39 cellular contexts compared by ENCODE assay signal in genomic region chr19:35590875-35591274, GRCh38. TPM values are rescaled to one million over a fixed set of nuclear protein-coding genes. Genes with fewer than 3 reads are reported as not detected.
"Had no signal": no experiment of that assay in that cellular context is flagged by ENCODE, and none has a peak within 500 bp of the region (broad histone marks: within the 10 kb centered on the region; RNA-seq: fewer than 3 reads in every experiment).

No MANE protein-coding gene starts in this region.

- H3K4me1 ChIP-seq: adrenal gland, ascending aorta, breast epithelium had no signal

- ATAC-seq: activated naive CD4-positive, alpha-beta T cell treated with anti-CD3 and anti-CD28 coated beads, Interleukin-2, amount 50 U/mL, for 72 hours; activated naive CD8-positive, alpha-beta T cell treated with anti-CD3 and anti-CD28 coated beads, Interleukin-2, amount 50 U/mL, for 24 hours; activated T-cell treated with anti-CD3 and anti-CD28 coated beads, Interleukin-2, amount 50 U/mL, for 4 hours; activated T-cell treated with anti-CD3 and anti-CD28 coated beads, Interleukin-2, amount 50 U/mL, for 72 hours; activated T-helper 17 cell treated with anti-CD3 and anti-CD28 coated beads, Interleukin-2, amount 50 U/mL, for 72 hours; body of pancreas had no signal

- FAIRE-seq: astrocyte, bronchial epithelial cell, colon had no signal

- DNase-seq: activated effector memory CD4-positive, alpha-beta T cell treated with anti-CD3 and anti-CD28 coated beads, Interleukin-2, amount 50 U/mL, for 16 hours; activated effector memory CD4-positive, alpha-beta T cell treated with Interleukin-2 at 50 U/mL for 16 hours; activated gamma-delta T cell; activated gamma-delta T cell treated with Interleukin-2 at 50 U/mL for 16 hours; activated naive CD4-positive, alpha-beta T cell; activated naive CD4-positive, alpha-beta T cell treated with anti-CD3 and anti-CD28 coated beads for 36 hours; activated naive CD4-positive, alpha-beta T cell treated with anti-CD3 and anti-CD28 coated beads, Interleukin-2, amount 10 ng/mL, durations not matched to agents 7 days and 5 days; activated naive CD4-positive, alpha-beta T cell treated with anti-CD3 and anti-CD28 coated beads, Interleukin-2, amount 50 U/mL, for 16 hours; activated naive CD4-positive, alpha-beta T cell treated with Interleukin-2 at 50 U/mL for 16 hours; activated naive CD8-positive, alpha-beta T cell treated with anti-CD3 and anti-CD28 coated beads for 36 hours; activated naive CD8-positive, alpha-beta T cell treated with anti-CD3 and anti-CD28 coated beads, Interleukin-2, amount 10 ng/mL, durations not matched to agents 7 days and 5 days; activated naive CD8-positive, alpha-beta T cell treated with anti-CD3 and anti-CD28 coated beads, Interleukin-2, amount 50 U/mL, for 24 hours; activated T-cell treated with anti-CD3 and anti-CD28 coated beads, Interleukin-2, amount 50 U/mL, for 4 hours; activated T-cell treated with anti-CD3 and anti-CD28 coated beads, Interleukin-2, amount 50 U/mL, for 48 hours; activated T-cell treated with anti-CD3 and anti-CD28 coated beads, Interleukin-2, amount 50 U/mL, for 72 hours; adrenal gland; amniotic stem cell; amygdala; anterior cingulate cortex; body of pancreas; brain microvascular endothelial cell; caudate nucleus; central memory CD4-positive, alpha-beta T cell; cerebellar nuclear complex had no signal

- H3K9me3 ChIP-seq: adrenal gland, ascending aorta, body of pancreas, breast epithelium had no signal

- H3K4me3 ChIP-seq: adrenal gland, ascending aorta, body of pancreas, breast epithelium, cardiac muscle cell had no signal

- H3K27ac ChIP-seq: adrenal gland, ascending aorta, body of pancreas, brain microvascular endothelial cell, breast epithelium, cardiac muscle cell had no signal

- H3K36me3 ChIP-seq: adrenal gland, ascending aorta, brain microvascular endothelial cell, breast epithelium, cardiac muscle cell had no signal

- H3K27me3 ChIP-seq: adrenal gland, ascending aorta, body of pancreas, brain microvascular endothelial cell, cardiac muscle cell had no signal

RNA-seq across cellular contexts. Expression of gene PMIS2, which starts 4.9 kb away (rescaled TPM):
- total RNA-seq: activated naive CD4-positive, alpha-beta T cell treated with anti-CD3 and anti-CD28 coated beads for 36 hours; activated naive CD4-positive, alpha-beta T cell treated with anti-CD3 and anti-CD28 coated beads, Interleukin-2, amount 50 U/mL, for 72 hours; activated naive CD8-positive, alpha-beta T cell treated with anti-CD3 and anti-CD28 coated beads for 36 hours; activated naive CD8-positive, alpha-beta T cell treated with anti-CD3 and anti-CD28 coated beads, Interleukin-2, amount 10 ng/mL, durations not matched to agents 7 days and 5 days; activated T-cell treated with anti-CD3 and anti-CD28 coated beads, Interleukin-2, amount 50 U/mL, for 4 hours; activated T-cell treated with anti-CD3 and anti-CD28 coated beads, Interleukin-2, amount 50 U/mL, for 72 hours; activated T-helper 1 cell treated with anti-CD3 and anti-CD28 coated beads, Interleukin-12 subunit alpha, Interleukin-12 subunit beta, Interleukin-2, Interleukin-4 antibody, amounts not matched to agents 30 ng/mL and 10 ng/mL and 1 ng/mL, durations not matched to agents 14 hours and 24 hours and 36 hours; activated T-helper 17 cell treated with anti-CD3 and anti-CD28 coated beads, Interleukin-2, amount 50 U/mL, for 72 hours; activated T-helper 2 cell treated with anti-CD3 and anti-CD28 coated beads, Interferon-gamma antibody, Interleukin-2, Interleukin-4, amounts not matched to agents 10 μg/mL and 5 μg/mL and 100 μg/mL, durations not matched to agents 14 hours and 24 hours and 36 hours; aorta; ascending aorta; astrocyte; body of pancreas; breast epithelium; bronchial epithelial cell; cardiac muscle cell; cardiac septum; cerebellum; chondrocyte had no signal
- polyA plus RNA-seq: adipose tissue, adrenal gland, aorta, cardiac muscle cell had no signal

RNA-seq across cellular contexts. Expression of gene ATP4A, which starts 27.4 kb away (rescaled TPM):
- total RNA-seq: activated naive CD4-positive, alpha-beta T cell treated with anti-CD3 and anti-CD28 coated beads for 36 hours; activated naive CD4-positive, alpha-beta T cell treated with anti-CD3 and anti-CD28 coated beads, Interleukin-2, amount 50 U/mL, for 72 hours; activated naive CD8-positive, alpha-beta T cell treated with anti-CD3 and anti-CD28 coated beads for 36 hours; activated naive CD8-positive, alpha-beta T cell treated with anti-CD3 and anti-CD28 coated beads, Interleukin-2, amount 10 ng/mL, durations not matched to agents 7 days and 5 days; activated T-cell treated with anti-CD3 and anti-CD28 coated beads, Interleukin-2, amount 50 U/mL, for 4 hours; activated T-cell treated with anti-CD3 and anti-CD28 coated beads, Interleukin-2, amount 50 U/mL, for 72 hours; activated T-helper 1 cell treated with anti-CD3 and anti-CD28 coated beads, Interleukin-12 subunit alpha, Interleukin-12 subunit beta, Interleukin-2, Interleukin-4 antibody, amounts not matched to agents 30 ng/mL and 10 ng/mL and 1 ng/mL, durations not matched to agents 14 hours and 24 hours and 36 hours; activated T-helper 17 cell treated with anti-CD3 and anti-CD28 coated beads, Interleukin-2, amount 50 U/mL, for 72 hours; activated T-helper 2 cell treated with anti-CD3 and anti-CD28 coated beads, Interferon-gamma antibody, Interleukin-2, Interleukin-4, amounts not matched to agents 10 μg/mL and 5 μg/mL and 100 μg/mL, durations not matched to agents 14 hours and 24 hours and 36 hours; aorta; ascending aorta; astrocyte; breast epithelium; bronchial epithelial cell; cardiac septum; cerebellum; chondrocyte had no signal
- polyA plus RNA-seq: aorta had no signal
